In the genomic region with DNA sequence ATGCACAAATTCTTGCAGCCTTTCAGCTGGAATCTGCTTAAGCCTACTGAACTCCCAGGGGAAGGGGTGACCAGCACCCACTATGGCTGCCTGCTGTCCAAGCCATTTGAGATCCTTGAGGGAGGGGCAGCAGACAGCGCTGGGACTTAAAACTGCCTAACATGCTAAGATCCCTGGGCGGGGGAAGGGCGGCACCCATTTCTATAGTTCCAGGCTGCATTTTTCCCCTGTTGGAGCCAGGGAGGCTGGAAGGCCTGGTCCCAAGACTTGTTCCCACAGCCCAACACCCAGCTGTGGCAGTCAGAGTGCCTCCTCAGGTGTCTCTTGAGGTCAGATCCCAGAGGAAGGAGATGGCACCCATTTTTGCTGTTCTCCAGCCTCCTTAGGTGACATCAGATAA, we compare ENCODE assay signal across 36 cellular contexts.
"Had no signal": no experiment of that assay in that cellular context is flagged by ENCODE, and none has a peak within 500 bp of the region (broad histone marks: within the 10 kb centered on the region; RNA-seq: fewer than 3 reads in every experiment).

No MANE protein-coding gene starts in this region.

- H3K36me3 ChIP-seq: MG63 had no signal

- H3K27me3 ChIP-seq: MG63 had no signal

- H3K27ac ChIP-seq: KMS-11 had no signal

- H3K4me3 ChIP-seq: MG63 had no signal

- DNase-seq: Karpas-422, Kasumi-1, KG1, MG63, MM.1S, MV-4-11, NCI-H1048, NCI-H1092, NCI-H1092 treated with DMSO at 0.1 percent for 48 hours, NCI-H1105, NCI-H1105 treated with DMSO at 0.1 percent for 48 hours, NCI-H1417, NCI-H1417 treated with DMSO at 0.1 percent for 48 hours, NCI-H1436, NCI-H1436 treated with DMSO at 0.1 percent for 48 hours, NCI-H146, NCI-H1694, NCI-H1694 treated with DMSO at 0.1 percent for 48 hours, NCI-H187, NCI-H187 treated with DMSO at 0.1 percent for 48 hours, NCI-H1930, NCI-H2029, NCI-H2029 treated with DMSO at 0.1 percent for 48 hours, NCI-H2081, NCI-H2081 treated with DMSO at 0.1 percent for 48 hours, NCI-H2107, NCI-H2171, NCI-H2171 treated with DMSO at 0.1 percent for 48 hours, NCI-H2227 treated with DMSO at 0.1 percent for 48 hours, NCI-H226, NCI-H345, NCI-H446, NCI-H446 treated with DMSO at 0.1 percent for 48 hours, NCI-H510A, NCI-H510A treated with DMSO at 0.1 percent for 48 hours had no signal

- H3K9me3 ChIP-seq: MG63 had no signal
